Comparison of ENCODE assay signal across 11 cellular contexts in genomic region chr19:13173129-13173737, GRCh38. TPM values are rescaled to one million over a fixed set of nuclear protein-coding genes. Genes with fewer than 3 reads are reported as not detected.
DNase-seq lines count a peak whose midpoint lies in the region; ATAC-seq and TF ChIP-seq lines count a peak whose summit lies in the region.
"Had no signal": no experiment of that assay in that cellular context is flagged by ENCODE, and none has a peak within 500 bp of the region (broad histone marks: within the 10 kb centered on the region; RNA-seq: fewer than 3 reads in every experiment).

No MANE protein-coding gene starts in this region.

- intact Hi-C loops in CD14-positive monocyte (cut with micrococcal nuclease) = no loop called here

- H3K27me3 Mint-ChIP-seq in CD14-positive monocyte (ENCODE audit: low read depth in 3 of 3) (peaks cover 0 to 4% (median 2%) of the 10 kb centered on the region in 3 donors), osteocyte (ENCODE audit: unreplicated experiment) (no peaks in the 10 kb centered on the region)
- no peaks in the 10 kb centered on the region for H3K27me3 Mint-ChIP-seq in activated naive CD8-positive, alpha-beta T cell treated with anti-CD3 and anti-CD28 coated beads, Interleukin-2, amount 10 ng/mL, durations not matched to agents 7 days and 5 days

- no peak for ATAC-seq in activated naive CD8-positive, alpha-beta T cell treated with anti-CD3 and anti-CD28 coated beads, Interleukin-2, amount 10 ng/mL, durations not matched to agents 7 days and 5 days (ENCODE audit: low read depth)
- no peak for ATAC-seq in GM21528 (IDR thresholded peaks at IDR 0.05; ENCODE audit: low FRiP score, unreplicated experiment)

- peak overlapping the region; percentile 55 for H2AFZ ChIP-seq in GM23248

- H3K9me3 Mint-ChIP-seq in CD14-positive monocyte (peaks cover 0 to 2% (median 0%) of the 10 kb centered on the region in 7 donors), osteocyte (ENCODE audit: unreplicated experiment) (no peaks in the 10 kb centered on the region)
- no peaks in the 10 kb centered on the region for H3K9me3 Mint-ChIP-seq in activated naive CD8-positive, alpha-beta T cell treated with anti-CD3 and anti-CD28 coated beads, Interleukin-2, amount 10 ng/mL, durations not matched to agents 7 days and 5 days

- peak overlapping the region; percentile 57 for H3K9ac ChIP-seq in GM23248

- in situ Hi-C loops in GM23248 (cut with MboI) = no loop called here

- H3K27me3 ChIP-seq in GM23248 (replicated peaks; ENCODE audit: insufficient read depth) = no peaks in the 10 kb centered on the region

- POLR2A ChIA-PET in activated naive CD8-positive, alpha-beta T cell treated with anti-CD3 and anti-CD28 coated beads, Interleukin-2, amount 10 ng/mL, durations not matched to agents 7 days and 5 days (lab: Charles Lee) = interaction anchor here (0.5 to 13.0 kb wide), 11 partner anchors 9 to 814 kb away, joined by 3 to 267 read pairs (median 6); a partner anchor contains a TSS

- no peaks in the 10 kb centered on the region for H3K9me3 ChIP-seq in GM23248 (ENCODE audit: low read depth)

- H3K4me2 ChIP-seq in GM23248 (ENCODE audit: unreplicated experiment) = no peak overlapping the region

- H3K4me3 Mint-ChIP-seq in CD14-positive monocyte (peak overlapping the region in 1 of 2 donors; percentile 74), osteocyte (ENCODE audit: unreplicated experiment) (no peak overlapping the region)
- H3K4me3 Mint-ChIP-seq in activated naive CD8-positive, alpha-beta T cell treated with anti-CD3 and anti-CD28 coated beads, Interleukin-2, amount 10 ng/mL, durations not matched to agents 7 days and 5 days = peak overlapping the region; percentile 85

- no peaks in the 10 kb centered on the region for H3K79me2 ChIP-seq in GM23248 (ENCODE audit: insufficient read depth)

- WGBS in GM23248 (ENCODE audit: low coverage in 1 of 2, low lambda C conversion rate in 2 of 2, missing lambda C conversion rate in 2 of 2), 2 experiments = 67 to 68% methylated on average over 12 of the region's 12 CpGs

- TF ChIP-seq CTCF in CD14-positive monocyte (IDR thresholded peaks at IDR 0.05) (no peak), osteocyte (IDR thresholded peaks at IDR 0.05) (no peak)

- DNase-seq in CD14-positive monocyte (ENCODE audit: low spot score) = no peak
- DNase-seq in GM23248 = no peak
- DNase-seq in activated naive CD8-positive, alpha-beta T cell treated with anti-CD3 and anti-CD28 coated beads, Interleukin-2, amount 10 ng/mL, durations not matched to agents 7 days and 5 days = no peak
- no peak for DNase-seq in osteocyte (ENCODE audit: extremely low spot score, unreplicated experiment)
- no peak for DNase-seq in NCI-H345 treated with DMSO at 0.1 percent for 48 hours (lab: John Stamatoyannopoulos, UW; ENCODE audit: unreplicated experiment)
- no peak for DNase-seq in UCSD-AML1 (lab: John Stamatoyannopoulos, UW; ENCODE audit: unreplicated experiment)
- DNase-seq in NCI-H748 treated with DMSO at 0.1 percent for 48 hours (lab: John Stamatoyannopoulos, UW) = no peak
- DNase-seq: NK-92 treated with Interleukin-12 subunit alpha and Interleukin-12 subunit beta, amount 100 ng/mL, for 24 hours; stimulated activated CD4-positive, alpha-beta T cell treated with anti-CD3 and anti-CD28 coated beads, Interleukin-15, amount 100 ng/mL, for 24 hours; stimulated activated naive CD4-positive, alpha-beta T cell treated with Interleukin-2 at 50 U/mL for 16 hours had no signal

- H3K27ac Mint-ChIP-seq in CD14-positive monocyte = peak overlapping the region; percentile 90 to 97 (median 93)
- peak overlapping the region; percentile 94 for H3K27ac Mint-ChIP-seq in activated naive CD8-positive, alpha-beta T cell treated with anti-CD3 and anti-CD28 coated beads, Interleukin-2, amount 10 ng/mL, durations not matched to agents 7 days and 5 days
- peak overlapping the region; percentile 88 for H3K27ac Mint-ChIP-seq in osteocyte (ENCODE audit: unreplicated experiment)

- H3K4me1 ChIP-seq in GM23248 (ENCODE audit: insufficient read depth) = peaks cover 34% of the 10 kb centered on the region

- H3F3A ChIP-seq in GM23248 (ENCODE audit: insufficient read depth) = peaks cover 26% of the 10 kb centered on the region

- H3K4me3 ChIP-seq in GM23248 = no peak overlapping the region

- H3K36me3 Mint-ChIP-seq in CD14-positive monocyte (peaks cover 1 to 7% of the 10 kb centered on the region in 2 donors), osteocyte (ENCODE audit: unreplicated experiment) (no peaks in the 10 kb centered on the region)
- peaks cover 6% of the 10 kb centered on the region for H3K36me3 Mint-ChIP-seq in activated naive CD8-positive, alpha-beta T cell treated with anti-CD3 and anti-CD28 coated beads, Interleukin-2, amount 10 ng/mL, durations not matched to agents 7 days and 5 days

- no peaks in the 10 kb centered on the region for H3K36me3 ChIP-seq in GM23248 (ENCODE audit: low read depth)

- H4K20me1 ChIP-seq in GM23248 (ENCODE audit: insufficient read depth) = no peaks in the 10 kb centered on the region

- H3K27ac ChIP-seq in GM23248 = peak overlapping the region; percentile 88

- no peaks in the 10 kb centered on the region for H3K9me2 ChIP-seq in GM23248 (ENCODE audit: insufficient read depth)

- H3K4me1 Mint-ChIP-seq in CD14-positive monocyte (peaks cover 47% of the 10 kb centered on the region), osteocyte (ENCODE audit: unreplicated experiment) (peaks cover 36% of the 10 kb centered on the region)
- peaks cover 42% of the 10 kb centered on the region for H3K4me1 Mint-ChIP-seq in activated naive CD8-positive, alpha-beta T cell treated with anti-CD3 and anti-CD28 coated beads, Interleukin-2, amount 10 ng/mL, durations not matched to agents 7 days and 5 days

RNA-seq across cellular contexts. Expression of gene IER2, which starts 23.0 kb away (rescaled TPM):
- polyA plus RNA-seq in CD14-positive monocyte = 100 to 1,000 TPM; 355 to 601 TPM
- total RNA-seq in GM23248 (2014; rRNA removed; shearing (Covaris generic)) = 27.8 and 30.4 TPM in 2 replicates
- 84.0 and 88.6 TPM in 2 replicates for polyA plus RNA-seq in GM23248 (2016; fragmentation: Nextera tagmentation; extraction: Ambion mirVana)
- 100 to 1,000 TPM; 167 to 178 TPM for total RNA-seq in activated naive CD8-positive, alpha-beta T cell treated with anti-CD3 and anti-CD28 coated beads, Interleukin-2, amount 10 ng/mL, durations not matched to agents 7 days and 5 days
- 109 and 148 TPM in 2 replicates for total RNA-seq in osteocyte

RNA-seq across cellular contexts. Expression of gene STX10, which starts 23.1 kb away (rescaled TPM):
- polyA plus RNA-seq in CD14-positive monocyte (100 to 1,000 TPM; 158 to 172 TPM), GM23248 (2016; fragmentation: Nextera tagmentation; extraction: Ambion mirVana) (55.6 and 62.4 TPM in 2 replicates)
- 56.4 and 80.5 TPM in 2 replicates for total RNA-seq in GM23248 (2014; rRNA removed; shearing (Covaris generic))
- 10 to 100 TPM; 67.1 to 69.9 TPM for total RNA-seq in activated naive CD8-positive, alpha-beta T cell treated with anti-CD3 and anti-CD28 coated beads, Interleukin-2, amount 10 ng/mL, durations not matched to agents 7 days and 5 days
- total RNA-seq in osteocyte = 48.5 and 50.5 TPM in 2 replicates

RNA-seq across cellular contexts. Expression of gene NACC1, which starts 55.2 kb away (rescaled TPM):
- 1 to 10 TPM; 1.1 to 2.2 TPM for polyA plus RNA-seq in CD14-positive monocyte
- 104 and 105 TPM in 2 replicates for total RNA-seq in GM23248 (2014; rRNA removed; shearing (Covaris generic))
- polyA plus RNA-seq in GM23248 (2016; fragmentation: Nextera tagmentation; extraction: Ambion mirVana) = 1.4 and 2.6 TPM in 2 replicates
- 10 to 100 TPM; 56.3 to 57.2 TPM for total RNA-seq in activated naive CD8-positive, alpha-beta T cell treated with anti-CD3 and anti-CD28 coated beads, Interleukin-2, amount 10 ng/mL, durations not matched to agents 7 days and 5 days
- 40.4 and 45.1 TPM in 2 replicates for total RNA-seq in osteocyte

RNA-seq across cellular contexts. Expression of gene TRMT1, which starts 56.7 kb away (rescaled TPM):
- polyA plus RNA-seq in CD14-positive monocyte (10 to 100 TPM; 14.5 TPM), GM23248 (2016; fragmentation: Nextera tagmentation; extraction: Ambion mirVana) (27.0 and 31.8 TPM in 2 replicates)
- total RNA-seq in GM23248 (2014; rRNA removed; shearing (Covaris generic)) = 30.4 and 33.0 TPM in 2 replicates
- 10 to 100 TPM; 54.3 to 55.8 TPM for total RNA-seq in activated naive CD8-positive, alpha-beta T cell treated with anti-CD3 and anti-CD28 coated beads, Interleukin-2, amount 10 ng/mL, durations not matched to agents 7 days and 5 days
- total RNA-seq in osteocyte = 37.4 and 43.1 TPM in 2 replicates
